In genomic region chr3:182818296-182818978, GRCh38 we compare ENCODE assay signal across 16 cellular contexts. TPM values are rescaled to one million over a fixed set of nuclear protein-coding genes. Genes with fewer than 3 reads are reported as not detected.
DNase-seq lines count a peak whose midpoint lies in the region; ATAC-seq and TF ChIP-seq lines count a peak whose summit lies in the region.
"Had no signal": no experiment of that assay in that cellular context is flagged by ENCODE, and none has a peak within 500 bp of the region (broad histone marks: within the 10 kb centered on the region; RNA-seq: fewer than 3 reads in every experiment).

No MANE protein-coding gene starts in this region.

- H3K27ac ChIP-seq in CD4-positive, alpha-beta T cell (ENCODE audit: low read depth, low read length) = no peak overlapping the region
- H3K27ac ChIP-seq in HUES6 (ENCODE audit: low read depth, low read length) (no peak overlapping the region), endodermal cell (ENCODE audit: low read depth, low read length) (no peak overlapping the region), psoas muscle (no peak overlapping the region), Peyer's patch (no peak overlapping the region), ascending aorta (no peak overlapping the region)
- H3K27ac ChIP-seq: A549, PC-9 had no signal

- peaks cover 2% of the 10 kb centered on the region for H3K9me3 Mint-ChIP-seq in CD4-positive, alpha-beta T cell
- peaks cover 5% of the 10 kb centered on the region for H3K9me3 Mint-ChIP-seq in endodermal cell

- no peak overlapping the region for H3K4me3 Mint-ChIP-seq in CD4-positive, alpha-beta T cell
- peak overlapping the region; percentile 59 for H3K4me3 Mint-ChIP-seq in endodermal cell
- H3K4me3 Mint-ChIP-seq: CD14-positive monocyte had no signal

- POLR2A ChIA-PET in CD4-positive, alpha-beta T cell (lab: Charles Lee) = no interaction called here

- no peaks in the 10 kb centered on the region for H3K27me3 ChIP-seq in CD4-positive, alpha-beta T cell (ENCODE audit: control insufficient read depth, insufficient read depth, low read length)
- H3K27me3 ChIP-seq in HUES6 (ENCODE audit: control insufficient read depth, insufficient read depth, low read length) = no peaks in the 10 kb centered on the region
- H3K27me3 ChIP-seq in endodermal cell (ENCODE audit: control insufficient read depth, insufficient read depth, low read length, poor library complexity, severe bottlenecking) = no peaks in the 10 kb centered on the region
- no peaks in the 10 kb centered on the region for H3K27me3 ChIP-seq in psoas muscle (ENCODE audit: insufficient read depth in 3 of 3, low read length in 2 of 3)
- H3K27me3 ChIP-seq in Peyer's patch = no peaks in the 10 kb centered on the region
- no peaks in the 10 kb centered on the region for H3K27me3 ChIP-seq in ascending aorta

- intact Hi-C loops in CD4-positive, alpha-beta T cell (cut with DNase I, micrococcal nuclease) = no loop called here
- intact Hi-C loops in psoas muscle (cut with DNase I) (no loop called here), ascending aorta (cut with DNase I) (no loop called here)

- CTCF ChIA-PET in CD4-positive, alpha-beta T cell (lab: Charles Lee) = no interaction called here

- H3K36me3 ChIP-seq in HUES6 (ENCODE audit: control insufficient read depth, insufficient read depth, low read length) (no peaks in the 10 kb centered on the region), endodermal cell (ENCODE audit: control insufficient read depth, insufficient read depth, low read length) (peaks cover 5% of the 10 kb centered on the region), psoas muscle (ENCODE audit: insufficient read depth in 1 of 2, low read depth in 1 of 2) (peaks cover 0 to 21% of the 10 kb centered on the region in 2 donors), Peyer's patch (peaks cover 0 to 3% (median 0%) of the 10 kb centered on the region in 3 donors), ascending aorta (peaks cover 3 to 10% of the 10 kb centered on the region in 2 donors)

- peaks cover 4% of the 10 kb centered on the region; the same call in 1 of the 2 replicates for H3K4me1 ChIP-seq in HUES6 (ENCODE audit: control insufficient read depth, insufficient read depth, low read length)
- no peaks in the 10 kb centered on the region for H3K4me1 ChIP-seq in endodermal cell (ENCODE audit: control insufficient read depth, insufficient read depth, low read length)
- H3K4me1 ChIP-seq in psoas muscle = peaks cover 24% of the 10 kb centered on the region
- H3K4me1 ChIP-seq in Peyer's patch = peaks cover 0 to 21% (median 3%) of the 10 kb centered on the region in 4 donors
- no peaks in the 10 kb centered on the region for H3K4me1 ChIP-seq in ascending aorta

- H3K4me3 ChIP-seq in HUES6 (ENCODE audit: low read depth, low read length) (peak overlapping the region; percentile 42; the same call in 1 of the 2 replicates), endodermal cell (ENCODE audit: low read length) (no peak overlapping the region), psoas muscle (no peak overlapping the region), Peyer's patch (no peak overlapping the region), ascending aorta (no peak overlapping the region)
- H3K4me3 ChIP-seq: A549, PC-9 had no signal

- no peak for TF ChIP-seq POLR2A in Peyer's patch (IDR thresholded peaks at IDR 0.05)

- no peak for DNase-seq in CD4-positive, alpha-beta T cell
- no peak for DNase-seq in endodermal cell
- DNase-seq in psoas muscle = no peak
- no peak for DNase-seq in Peyer's patch
- DNase-seq in ascending aorta (ENCODE audit: low spot score in 2 of 2) = no peak
- DNase-seq: Calu3, DMS79, MM.1S, NCI-H1105 treated with DMSO at 0.1 percent for 48 hours, NCI-H187, PC-9, Right ventricle myocardium superior had no signal

- H3K9ac ChIP-seq in HUES6 (ENCODE audit: low read length) (no peak overlapping the region), endodermal cell (ENCODE audit: extremely low read depth, low read length, poor library complexity, severe bottlenecking) (no peak overlapping the region)

- H3K9me3 ChIP-seq in CD4-positive, alpha-beta T cell (ENCODE audit: control insufficient read depth, low read length) = no peaks in the 10 kb centered on the region
- H3K9me3 ChIP-seq in HUES6 (ENCODE audit: control insufficient read depth, insufficient read depth, low read depth, low read length) (no peaks in the 10 kb centered on the region), endodermal cell (ENCODE audit: control insufficient read depth, low read length) (peaks cover 3% of the 10 kb centered on the region), psoas muscle (no peaks in the 10 kb centered on the region), Peyer's patch (no peaks in the 10 kb centered on the region), ascending aorta (no peaks in the 10 kb centered on the region)
- H3K9me3 ChIP-seq: A549 had no signal

- 97 to 100% methylated on average over 1 to 4 of the region's 4 CpGs for WGBS in endodermal cell (ENCODE audit: insufficient coverage in 1 of 2, insufficient read length in 1 of 2), 2 experiments
- WGBS in psoas muscle, 3 donors = 39 to 62% (median 48%) methylated on average over 4 of the region's 4 CpGs

- H3K27ac Mint-ChIP-seq in CD4-positive, alpha-beta T cell = peak overlapping the region; percentile 47
- H3K27ac Mint-ChIP-seq in endodermal cell = no peak overlapping the region

- ATAC-seq in CD4-positive, alpha-beta T cell (ENCODE audit: poor library complexity) = no peak
- ATAC-seq in psoas muscle (peak in 3 of 4 donors; percentile 58 to 75 (median 58)), GM18517 (IDR thresholded peaks at IDR 0.05; ENCODE audit: unreplicated experiment) (no peak)
- ATAC-seq: A549 had no signal

- peaks cover 62% of the 10 kb centered on the region for H3K4me1 Mint-ChIP-seq in CD4-positive, alpha-beta T cell (ENCODE audit: low read depth)
- H3K4me1 Mint-ChIP-seq in endodermal cell = peaks cover 14% of the 10 kb centered on the region

- no peaks in the 10 kb centered on the region for H3K27me3 Mint-ChIP-seq in CD4-positive, alpha-beta T cell
- no peaks in the 10 kb centered on the region for H3K27me3 Mint-ChIP-seq in endodermal cell (ENCODE audit: insufficient read depth)

- no peak for TF ChIP-seq CTCF in CD4-positive, alpha-beta T cell (IDR thresholded peaks at IDR 0.05)
- TF ChIP-seq CTCF in endodermal cell (conservative IDR thresholded peaks at IDR 0.05) = no peak
- no peak for TF ChIP-seq CTCF in psoas muscle (IDR thresholded peaks at IDR 0.05)
- TF ChIP-seq CTCF in Peyer's patch (IDR thresholded peaks at IDR 0.05) = no peak
- TF ChIP-seq CTCF in ascending aorta (IDR thresholded peaks at IDR 0.05) = no peak

- H3K36me3 Mint-ChIP-seq in CD4-positive, alpha-beta T cell (ENCODE audit: low read depth) = peaks cover 48% of the 10 kb centered on the region
- H3K36me3 Mint-ChIP-seq in endodermal cell (ENCODE audit: low read depth) = peaks cover 9% of the 10 kb centered on the region

RNA-seq across cellular contexts. Expression of gene ATP11B, which starts 25.1 kb away (rescaled TPM):
- total RNA-seq in CD4-positive, alpha-beta T cell = 100 to 1,000 TPM; 139 to 143 TPM
- total RNA-seq in endodermal cell (10 to 100 TPM; 23.6 to 27.8 TPM), psoas muscle (10 to 100 TPM; 18.8 to 23.9 (median 20.8) TPM), Peyer's patch (100 to 1,000 TPM in 3 of 4 donors, 10 to 100 TPM in 1; 93.3 to 145 (median 116) TPM), ascending aorta (117 TPM)
- 25.5 TPM for polyA plus RNA-seq in endodermal cell (2013, experiment 1 of 2)
- polyA plus RNA-seq in endodermal cell (2013, experiment 2 of 2) = 26.7 TPM
- polyA plus RNA-seq in psoas muscle = 10 to 100 TPM in 1 of 3 donors, 1 to 10 TPM in 2; 4.0 to 17.6 (median 6.4) TPM

Comparison
In these comparisons a context has a peak if more than half of its experiments do, and no peak if none do; other contexts are left out.
1. ATAC-seq: peak in psoas muscle (3 of 4); none in CD4-positive, alpha-beta T cell (single experiment) and GM18517 (single experiment).